ENCODE assay signal across 8 cellular contexts in the genomic region with DNA sequence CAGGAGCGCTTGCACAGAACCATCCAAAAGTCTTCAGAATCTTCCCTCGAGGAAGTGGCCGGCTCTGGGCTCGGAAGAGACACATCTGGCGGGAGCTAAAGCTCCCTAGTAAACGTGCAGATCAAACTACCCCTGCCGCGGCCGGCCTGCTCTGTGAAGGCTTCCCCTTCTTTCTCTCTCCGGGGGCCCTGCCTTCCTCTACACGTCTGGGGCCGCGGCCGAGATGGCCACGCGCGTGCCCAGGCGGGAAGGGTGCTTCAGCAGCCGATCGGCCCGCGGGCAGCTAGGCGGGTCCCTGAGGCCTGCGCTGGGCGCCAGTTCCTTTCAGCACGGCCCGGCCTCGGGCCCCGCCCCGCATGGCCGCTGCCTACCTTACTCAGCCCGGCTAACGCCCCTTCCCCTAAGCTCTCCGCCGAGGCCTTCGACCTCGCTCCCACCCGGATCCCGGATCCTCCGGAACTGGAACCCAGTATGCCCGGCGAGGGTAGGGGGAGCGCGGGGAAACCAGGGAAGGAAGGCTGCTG. TPM values are rescaled to one million over a fixed set of nuclear protein-coding genes. Genes with fewer than 3 reads are reported as not detected.
DNase-seq lines count a peak whose midpoint lies in the region; ATAC-seq and TF ChIP-seq lines count a peak whose summit lies in the region.

No MANE protein-coding gene starts in this region.

- H3K4me3 ChIP-seq in ACC112 (ENCODE audit: low read depth, low read length) (peak overlapping the region; percentile 99), Peyer's patch (peak overlapping the region; percentile 87 to 100 (median 95)), thoracic aorta (peak overlapping the region; percentile 95)

- H3K36me3 ChIP-seq in ACC112 (ENCODE audit: insufficient read depth, low read length) (no peaks in the 10 kb centered on the region), Peyer's patch (peaks cover 0 to 13% (median 0%) of the 10 kb centered on the region in 3 donors), thoracic aorta (no peaks in the 10 kb centered on the region)

- H3K9me3 Mint-ChIP-seq in dendritic cell treated with granulocyte-macrophage colony-stimulating factor and Interleukin-4, amounts not matched to agents 40 ng/mL and 50 ng/mL, for 4 days: no peaks in the 10 kb centered on the region
- H3K9me3 Mint-ChIP-seq in memory B cell: no peaks in the 10 kb centered on the region

- H3K9me3 ChIP-seq in Peyer's patch (no peaks in the 10 kb centered on the region), thoracic aorta (no peaks in the 10 kb centered on the region)

- H3K4me1 ChIP-seq in ACC112 (ENCODE audit: control insufficient read depth, insufficient read depth, low read length, unreplicated experiment) (peaks cover 24% of the 10 kb centered on the region), Peyer's patch (peaks cover 4 to 54% (median 18%) of the 10 kb centered on the region in 4 donors), thoracic aorta (ENCODE audit: control insufficient read depth in 1 of 2, low read depth in 2 of 2) (peaks cover 24 to 56% of the 10 kb centered on the region in 2 donors)

- intact Hi-C loops in dendritic cell treated with granulocyte-macrophage colony-stimulating factor and Interleukin-4, amounts not matched to agents 40 ng/mL and 50 ng/mL, for 4 days (cut with micrococcal nuclease): loop anchor here (1.0 to 5.0 kb wide), 4 partner anchors 40 to 171 kb away; partner anchors contain the start of genes DHRS7B, NATD1 and USP22

- TF ChIP-seq CTCF in Peyer's patch (IDR thresholded peaks at IDR 0.05): no peak
- TF ChIP-seq CTCF in thoracic aorta (IDR thresholded peaks at IDR 0.05): no peak

- no peak for TF ChIP-seq POLR2A in Peyer's patch (IDR thresholded peaks at IDR 0.05)

- H3K27me3 Mint-ChIP-seq in dendritic cell treated with granulocyte-macrophage colony-stimulating factor and Interleukin-4, amounts not matched to agents 40 ng/mL and 50 ng/mL, for 4 days: no peaks in the 10 kb centered on the region
- H3K27me3 Mint-ChIP-seq in memory B cell: no peaks in the 10 kb centered on the region

- H3K27me3 ChIP-seq in ACC112 (ENCODE audit: insufficient read depth, low read length): no peaks in the 10 kb centered on the region
- H3K27me3 ChIP-seq in Peyer's patch: no peaks in the 10 kb centered on the region
- no peaks in the 10 kb centered on the region for H3K27me3 ChIP-seq in thoracic aorta (replicated peaks; ENCODE audit: insufficient read depth)

- DNase-seq in Peyer's patch (peak in 2 of 3 donors; percentile 19 to 64), memory B cell (ENCODE audit: low spot score in 2 of 2) (no peak), thoracic aorta (ENCODE audit: low spot score) (no peak), KG1 (lab: John Stamatoyannopoulos, UW) (no peak)

- peak overlapping the region; percentile 87 for H3K4me3 Mint-ChIP-seq in dendritic cell treated with granulocyte-macrophage colony-stimulating factor and Interleukin-4, amounts not matched to agents 40 ng/mL and 50 ng/mL, for 4 days
- H3K4me3 Mint-ChIP-seq in memory B cell: peak overlapping the region; percentile 95

- peak overlapping the region; percentile 93 for H3K27ac Mint-ChIP-seq in dendritic cell treated with granulocyte-macrophage colony-stimulating factor and Interleukin-4, amounts not matched to agents 40 ng/mL and 50 ng/mL, for 4 days
- peak overlapping the region; percentile 95 for H3K27ac Mint-ChIP-seq in memory B cell

- peaks cover 67% of the 10 kb centered on the region for H3K4me1 Mint-ChIP-seq in dendritic cell treated with granulocyte-macrophage colony-stimulating factor and Interleukin-4, amounts not matched to agents 40 ng/mL and 50 ng/mL, for 4 days (ENCODE audit: low read depth)
- H3K4me1 Mint-ChIP-seq in memory B cell: peaks cover 20% of the 10 kb centered on the region

- peaks cover 78% of the 10 kb centered on the region for H3K79me2 ChIP-seq in ACC112 (ENCODE audit: control insufficient read depth, insufficient read depth, low read length, unreplicated experiment)

- H3K36me3 Mint-ChIP-seq in dendritic cell treated with granulocyte-macrophage colony-stimulating factor and Interleukin-4, amounts not matched to agents 40 ng/mL and 50 ng/mL, for 4 days (ENCODE audit: low read depth): peaks cover 56% of the 10 kb centered on the region
- H3K36me3 Mint-ChIP-seq in memory B cell: peaks cover 5% of the 10 kb centered on the region

- peak overlapping the region; percentile 90 for H2AFZ ChIP-seq in ACC112 (ENCODE audit: low read length, unreplicated experiment)

- peak overlapping the region; percentile 84 for H3K27ac ChIP-seq in ACC112 (ENCODE audit: low read depth, low read length)
- H3K27ac ChIP-seq in Peyer's patch: peak overlapping the region; percentile 74 to 97 (median 91)
- H3K27ac ChIP-seq in thoracic aorta: peak overlapping the region; percentile 92 to 95

- ATAC-seq in GM18520 (IDR thresholded peaks at IDR 0.05; ENCODE audit: unreplicated experiment) (peak; percentile 11), HG03039 (IDR thresholded peaks at IDR 0.05; ENCODE audit: unreplicated experiment) (peak; percentile 17), memory B cell (ENCODE audit: low read depth) (no peak), thoracic aorta (ENCODE audit: insufficient number of reproducible peaks, low FRiP score, low read depth) (peak; percentile 1)

RNA-seq across cellular contexts. Expression of gene TMEM11, which starts 0.4 kb away (rescaled TPM):
- total RNA-seq in Peyer's patch (10 to 100 TPM; 19.3 to 26.0 (median 22.5) TPM), thoracic aorta (10 to 100 TPM; 16.2 to 18.7 TPM)

RNA-seq across cellular contexts. Expression of gene NATD1, which starts 39.7 kb away (rescaled TPM):
- total RNA-seq in Peyer's patch (10 to 100 TPM in 2 of 4 donors, 1 to 10 TPM in 2; 5.0 to 11.4 (median 10.1) TPM), thoracic aorta (1 to 10 TPM; 8.4 to 9.7 TPM)

Comparison
In these comparisons a context has a peak if more than half of its experiments do, and no peak if none do; other contexts are left out.
1. DNase-seq: peak in Peyer's patch (2 of 3); none in memory B cell (0 of 2), thoracic aorta (single experiment) and KG1 (single experiment).
2. Peak in every context shown above with its lines, with median percentiles within 50 percentile points of each other: H3K27ac ChIP-seq and H3K4me3 ChIP-seq.